ENCODE assay signal across 9 cellular contexts in genomic region chr5:119275873-119276214, GRCh38.
A peak's percentile ranks its signal among the peaks of the same experiment; 100 is the strongest.
DNase-seq lines count a peak whose midpoint lies in the region; ATAC-seq, FAIRE-seq and TF ChIP-seq lines count a peak whose summit lies in the region.
"Had no signal": no experiment of that assay in that cellular context is flagged by ENCODE, and none has a peak within 500 bp of the region (broad histone marks: within the 10 kb centered on the region; RNA-seq: fewer than 3 reads in every experiment).

No MANE protein-coding gene starts in this region.

- H3K4me3 ChIP-seq in HCT116 (replicated peaks in 1 of 2; ENCODE audit: low read depth in 1 of 2, low read length in 2 of 2) = no peak overlapping the region
- H3K4me3 ChIP-seq in NB4 (ENCODE audit: low read depth, low read length) = no peak overlapping the region
- no peak overlapping the region for H3K4me3 ChIP-seq in effector memory CD4-positive, alpha-beta T cell (ENCODE audit: insufficient read depth, low read depth, low read length, poor library complexity, severe bottlenecking)
- no peak overlapping the region for H3K4me3 ChIP-seq in esophagus muscularis mucosa
- no peak overlapping the region for H3K4me3 ChIP-seq in pancreas
- H3K4me3 ChIP-seq: right lobe of liver had no signal

- H3K4me1 ChIP-seq in HCT116 (ENCODE audit: control insufficient read depth in 1 of 2, insufficient read depth in 2 of 2, low read length in 2 of 2) = peaks cover 30 to 38% of the 10 kb centered on the region in 2 experiments
- peaks cover 90% of the 10 kb centered on the region for H3K4me1 ChIP-seq in effector memory CD4-positive, alpha-beta T cell (ENCODE audit: control insufficient read depth, insufficient read depth, low read length, poor library complexity, severe bottlenecking)
- peaks cover 11 to 31% (median 27%) of the 10 kb centered on the region in 4 donors for H3K4me1 ChIP-seq in esophagus muscularis mucosa
- peaks cover 26 to 44% (median 36%) of the 10 kb centered on the region in 3 donors for H3K4me1 ChIP-seq in pancreas
- H3K4me1 ChIP-seq: right lobe of liver had no signal

- FAIRE-seq in pancreas (lab: Jason Lieb, UNC) = no peak

- peak; percentile 67 for ATAC-seq in GM18517 (IDR thresholded peaks at IDR 0.05; ENCODE audit: unreplicated experiment)
- ATAC-seq in HCT116 = no peak
- no peak for ATAC-seq in pancreas

- no TSS peak for BruUV-seq in HCT116 (replicated peaks; lab: Mats Ljungman, UMichigan)

- H3K79me2 ChIP-seq in HCT116 (ENCODE audit: insufficient read depth, low read length) = peaks cover 8% of the 10 kb centered on the region

- H3K27ac ChIP-seq in HCT116 (ENCODE audit: low read depth, low read length) (no peak overlapping the region), esophagus muscularis mucosa (replicated peaks in 1 of 4) (no peak overlapping the region), pancreas (peak overlapping the region in 2 of 4 donors; percentile 37 to 92)
- H3K27ac ChIP-seq in effector memory CD4-positive, alpha-beta T cell (ENCODE audit: insufficient read depth, low read length, poor library complexity, severe bottlenecking) = peak overlapping the region; percentile 91

- no peak for TF ChIP-seq RAD21 in HCT116 (IDR thresholded peaks at IDR 0.05; ENCODE audit: low read depth)

- H4K20me1 ChIP-seq in HCT116 (ENCODE audit: insufficient read depth) = no peaks in the 10 kb centered on the region

- H3K27me3 ChIP-seq in HCT116 (ENCODE audit: insufficient read depth, low read length) (no peaks in the 10 kb centered on the region), esophagus muscularis mucosa (no peaks in the 10 kb centered on the region), pancreas (no peaks in the 10 kb centered on the region)
- H3K27me3 ChIP-seq in effector memory CD4-positive, alpha-beta T cell (replicated peaks; ENCODE audit: control insufficient read depth, insufficient read depth, low read length, poor library complexity, severe bottlenecking) = no peaks in the 10 kb centered on the region
- H3K27me3 ChIP-seq: right lobe of liver had no signal

- H3K4me2 ChIP-seq in HCT116 (ENCODE audit: low read length) = peak overlapping the region; percentile 73; the same call in 1 of the 2 replicates

- H2AFZ ChIP-seq in HCT116 (ENCODE audit: low read depth, low read length, poor library complexity, severe bottlenecking) = no peak overlapping the region

- intact Hi-C loops in HCT116 (cut with micrococcal nuclease) = no loop called here
- intact Hi-C loops in esophagus muscularis mucosa (cut with DNase I) = loop anchor here (10.0 kb wide), 1 partner anchor 291 kb away; the partner anchor contains the start of gene DTWD2
- intact Hi-C loops in pancreas (cut with DNase I) = no loop called here

- TF ChIP-seq POLR2A in HCT116 (IDR thresholded peaks at IDR 0.05; ENCODE audit: borderline replicate concordance, extremely low read depth, insufficient read depth, insufficient read length) (no peak), NB4 (IDR thresholded peaks at IDR 0.05; ENCODE audit: extremely low read depth, insufficient read length) (no peak), esophagus muscularis mucosa (IDR thresholded peaks at IDR 0.05; ENCODE audit: low read depth) (no peak)

- no peaks in the 10 kb centered on the region for H3K9me3 ChIP-seq in HCT116 (ENCODE audit: control insufficient read depth in 1 of 2, insufficient read depth in 1 of 2, low read depth in 1 of 2, low read length in 2 of 2)
- no peaks in the 10 kb centered on the region for H3K9me3 ChIP-seq in effector memory CD4-positive, alpha-beta T cell (ENCODE audit: control insufficient read depth, low read length)
- no peaks in the 10 kb centered on the region for H3K9me3 ChIP-seq in esophagus muscularis mucosa
- H3K9me3 ChIP-seq in pancreas = no peaks in the 10 kb centered on the region
- H3K9me3 ChIP-seq: right lobe of liver had no signal

- H3K36me3 ChIP-seq in HCT116 (ENCODE audit: control insufficient read depth in 1 of 2, insufficient read depth in 2 of 2, low read length in 2 of 2) (no peaks in the 10 kb centered on the region), esophagus muscularis mucosa (no peaks in the 10 kb centered on the region), pancreas (no peaks in the 10 kb centered on the region)
- no peaks in the 10 kb centered on the region for H3K36me3 ChIP-seq in effector memory CD4-positive, alpha-beta T cell (ENCODE audit: control insufficient read depth, insufficient read depth, low read length)
- H3K36me3 ChIP-seq: right lobe of liver had no signal

- POLR2A ChIA-PET in HCT116 (lab: Charles Lee) = interaction anchor here (1.4 kb wide), 1 partner anchor 205 kb away, joined by 5 read pairs; the partner anchor contains the start of gene DMXL1

- 89% methylated on average over 4 of the region's 4 CpGs for WGBS in esophagus muscularis mucosa
- 87 to 94% methylated on average over 4 of the region's 4 CpGs for WGBS in pancreas, 2 donors

- no peak overlapping the region for H3K9ac ChIP-seq in HCT116 (ENCODE audit: low read length)

- DNase-seq in HCT116 (ENCODE audit: low read depth, low spot score) (no peak), NB4 (ENCODE audit: low read depth) (peak; percentile 62), esophagus muscularis mucosa (ENCODE audit: extremely low spot score) (no peak), AG08395 (ENCODE audit: low spot score) (no peak), pancreas (no peak), DMS53 (lab: John Stamatoyannopoulos, UW) (no peak)
- DNase-seq in effector memory CD4-positive, alpha-beta T cell = no peak
- DNase-seq: right lobe of liver had no signal

- no peaks in the 10 kb centered on the region for H3K9me2 ChIP-seq in HCT116 (ENCODE audit: insufficient read depth)

- TF ChIP-seq CTCF in HCT116 (IDR thresholded peaks at IDR 0.05 in 2 of 3, conservative IDR thresholded peaks at IDR 0.05 in 1 of 3; ENCODE audit: borderline replicate concordance in 1 of 3, insufficient read depth in 1 of 3, low read depth in 2 of 3, low read length in 2 of 3) (no peak), NB4 (IDR thresholded peaks at IDR 0.05; ENCODE audit: low read depth, low read length) (no peak), esophagus muscularis mucosa (IDR thresholded peaks at IDR 0.05) (no peak), pancreas (IDR thresholded peaks at IDR 0.05) (no peak)

- RAD21 ChIA-PET in HCT116 (lab: Charles Lee; ENCODE audit: low non-redundant PET in 1 of 2, low total read pairs in 2 of 2, uncharacterized antibody in 2 of 2, unreplicated experiment in 2 of 2) = no interaction called here

- TF ChIP-seq EP300 in esophagus muscularis mucosa (IDR thresholded peaks at IDR 0.05) = no peak

- CTCF ChIA-PET in HCT116 (lab: Charles Lee) = no interaction called here

TF ChIP-seq in HCT116, 20 proteins besides CTCF, POLR2A, EP300 and RAD21:
- TF ChIP-seq FOSL1 (IDR thresholded peaks at IDR 0.05; ENCODE audit: low read depth) (no peak), SRF (IDR thresholded peaks at IDR 0.05; ENCODE audit: low read depth) (no peak), EZH2 (IDR thresholded peaks at IDR 0.05) (no peak), POLR2AphosphoS5 (IDR thresholded peaks at IDR 0.05; ENCODE audit: low read depth, low read length) (no peak), JUND (IDR thresholded peaks at IDR 0.05) (no peak), ZNF274 (IDR thresholded peaks at IDR 0.05; ENCODE audit: low read depth, low read length) (no peak), EGR1 (IDR thresholded peaks at IDR 0.05; ENCODE audit: low read depth) (no peak), EZH2phosphoT487 (IDR thresholded peaks at IDR 0.05; ENCODE audit: borderline replicate concordance) (no peak)
